ENCODE assay signal across 17 cellular contexts in the genomic region with DNA sequence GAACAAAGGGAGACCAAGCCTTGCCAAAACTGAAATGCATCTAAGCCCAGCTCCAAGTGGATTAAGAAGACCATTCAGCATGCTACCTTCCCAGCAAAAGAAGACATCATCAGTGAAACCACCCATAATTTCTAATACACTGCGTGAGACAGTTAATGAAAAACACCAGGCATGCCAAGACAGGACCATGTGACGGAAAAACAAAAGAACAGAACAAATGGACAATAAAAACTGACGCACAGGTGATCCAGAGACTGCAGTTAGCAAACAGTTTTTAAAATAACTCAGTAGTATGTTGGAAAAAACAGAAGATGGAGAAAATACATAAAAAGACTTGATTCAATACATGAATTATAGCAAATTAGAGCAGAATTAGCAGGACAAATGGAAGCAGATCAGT. TPM values are rescaled to one million over a fixed set of nuclear protein-coding genes. Genes with fewer than 3 reads are reported as not detected.
DNase-seq lines count a peak whose midpoint lies in the region; ATAC-seq and TF ChIP-seq lines count a peak whose summit lies in the region.
"Had no signal": no experiment of that assay in that cellular context is flagged by ENCODE, and none has a peak within 500 bp of the region (broad histone marks: within the 10 kb centered on the region; RNA-seq: fewer than 3 reads in every experiment).

No MANE protein-coding gene starts in this region.

- WGBS in psoas muscle, 3 donors = 53 to 68% (median 61%) methylated on average over 3 of the region's 3 CpGs

- H3K27ac Mint-ChIP-seq in activated T-cell treated with anti-CD3 and anti-CD28 coated beads, Interleukin-2, amount 50 U/mL, for 72 hours = peak overlapping the region; percentile 61
- H3K27ac Mint-ChIP-seq in WTC11 = peak overlapping the region; percentile 57

- no peak for ATAC-seq in activated T-cell treated with anti-CD3 and anti-CD28 coated beads, Interleukin-2, amount 50 U/mL, for 72 hours (replicated peaks in 1 of 2)
- ATAC-seq in WTC11 (no peak), esophagus mucosa (peak; percentile 69), psoas muscle (no peak), HG02970 (IDR thresholded peaks at IDR 0.05; ENCODE audit: low FRiP score, unreplicated experiment) (no peak)
- ATAC-seq: T-helper 17 cell had no signal

- CTCF ChIA-PET in WTC11 (lab: Charles Lee) = no interaction called here

- DNase-seq in activated T-cell treated with anti-CD3 and anti-CD28 coated beads, Interleukin-2, amount 50 U/mL, for 72 hours = no peak
- no peak for DNase-seq in activated T-cell treated with anti-CD3 and anti-CD28 coated beads, Interleukin-2, amount 50 U/mL, for 1 hour
- no peak for DNase-seq in WTC11 (ENCODE audit: low spot score)
- DNase-seq in psoas muscle = no peak
- no peak for DNase-seq in cortex of kidney (lab: John Stamatoyannopoulos, UW)
- no peak for DNase-seq in ecto neural progenitor cell (ENCODE audit: low spot score)
- DNase-seq: activated CD8-positive, alpha-beta memory T cell treated with anti-CD3 and anti-CD28 coated beads for 24 hours; MG63; NCI-H1436 treated with DMSO at 0.1 percent for 48 hours; small intestine; stimulated activated CD4-positive, alpha-beta T cell treated with anti-CD3 and anti-CD28 coated beads, Interleukin-4, amount 100 ng/mL, for 1 hour; T-helper 17 cell had no signal

- H3K27ac ChIP-seq in psoas muscle = peak overlapping the region; percentile 55
- H3K27ac ChIP-seq: ascending aorta; BLaER1 treated with 17β-estradiol and CSF1 and Interleukin-3, amounts not matched to agents 10 nM and 100 nM had no signal

- H3K9me3 Mint-ChIP-seq in activated T-cell treated with anti-CD3 and anti-CD28 coated beads, Interleukin-2, amount 50 U/mL, for 72 hours = no peaks in the 10 kb centered on the region
- H3K9me3 Mint-ChIP-seq in WTC11 = no peaks in the 10 kb centered on the region
- H3K9me3 Mint-ChIP-seq: nephron had no signal

- POLR2A ChIA-PET in WTC11 (lab: Charles Lee) = no interaction called here

- H3K4me3 Mint-ChIP-seq in activated T-cell treated with anti-CD3 and anti-CD28 coated beads, Interleukin-2, amount 50 U/mL, for 72 hours = no peak overlapping the region
- no peak overlapping the region for H3K4me3 Mint-ChIP-seq in WTC11
- H3K4me3 Mint-ChIP-seq: nephron, T-helper 17 cell had no signal

- intact Hi-C loops in psoas muscle (cut with DNase I) = no loop called here

- peaks cover 25% of the 10 kb centered on the region for H3K4me1 Mint-ChIP-seq in activated T-cell treated with anti-CD3 and anti-CD28 coated beads, Interleukin-2, amount 50 U/mL, for 72 hours (ENCODE audit: low read depth)
- H3K4me1 Mint-ChIP-seq in WTC11 = peaks cover 27% of the 10 kb centered on the region

- H3K36me3 ChIP-seq in psoas muscle (ENCODE audit: insufficient read depth in 1 of 2, low read depth in 1 of 2) = peaks cover 22 to 82% of the 10 kb centered on the region in 2 donors

- no peak for TF ChIP-seq CTCF in WTC11 (IDR thresholded peaks at IDR 0.05)
- TF ChIP-seq CTCF in psoas muscle (IDR thresholded peaks at IDR 0.05) = no peak

- H3K4me1 ChIP-seq in psoas muscle = peaks cover 53% of the 10 kb centered on the region
- H3K4me1 ChIP-seq: ascending aorta had no signal

- no peaks in the 10 kb centered on the region for H3K27me3 Mint-ChIP-seq in activated T-cell treated with anti-CD3 and anti-CD28 coated beads, Interleukin-2, amount 50 U/mL, for 72 hours (ENCODE audit: low read depth)
- H3K27me3 Mint-ChIP-seq in WTC11 (ENCODE audit: low read depth) = no peaks in the 10 kb centered on the region
- H3K27me3 Mint-ChIP-seq: T-helper 17 cell had no signal

- H3K4me3 ChIP-seq in psoas muscle = no peak overlapping the region
- H3K4me3 ChIP-seq: ascending aorta; BLaER1 treated with 17β-estradiol and CSF1 and Interleukin-3, amounts not matched to agents 10 nM and 100 nM; MG63 had no signal

- no peaks in the 10 kb centered on the region for H3K9me3 ChIP-seq in psoas muscle
- H3K9me3 ChIP-seq: ascending aorta; BLaER1 treated with 17β-estradiol and CSF1 and Interleukin-3, amounts not matched to agents 10 nM and 100 nM; MG63 had no signal

- peaks cover 12 to 36% of the 10 kb centered on the region in 2 donors for H3K36me3 Mint-ChIP-seq in activated T-cell treated with anti-CD3 and anti-CD28 coated beads, Interleukin-2, amount 50 U/mL, for 72 hours (ENCODE audit: insufficient read depth in 2 of 2)
- H3K36me3 Mint-ChIP-seq in WTC11 = peaks cover 80% of the 10 kb centered on the region

- H3K27me3 ChIP-seq in psoas muscle (ENCODE audit: insufficient read depth in 3 of 3, low read length in 2 of 3) = no peaks in the 10 kb centered on the region
- H3K27me3 ChIP-seq: ascending aorta; BLaER1 treated with 17β-estradiol and CSF1 and Interleukin-3, amounts not matched to agents 10 nM and 100 nM; MG63 had no signal

TF ChIP-seq in WTC11, 78 proteins besides CTCF, POLR2A, EP300 and RAD21:
- TF ChIP-seq, protein P1, sequence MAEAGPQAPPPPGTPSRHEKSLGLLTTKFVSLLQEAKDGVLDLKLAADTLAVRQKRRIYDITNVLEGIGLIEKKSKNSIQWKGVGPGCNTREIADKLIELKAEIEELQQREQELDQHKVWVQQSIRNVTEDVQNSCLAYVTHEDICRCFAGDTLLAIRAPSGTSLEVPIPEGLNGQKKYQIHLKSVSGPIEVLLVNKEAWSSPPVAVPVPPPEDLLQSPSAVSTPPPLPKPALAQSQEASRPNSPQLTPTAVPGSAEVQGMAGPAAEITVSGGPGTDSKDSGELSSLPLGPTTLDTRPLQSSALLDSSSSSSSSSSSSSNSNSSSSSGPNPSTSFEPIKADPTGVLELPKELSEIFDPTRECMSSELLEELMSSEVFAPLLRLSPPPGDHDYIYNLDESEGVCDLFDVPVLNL (CRISPR knock-in tag; IDR thresholded peaks at IDR 0.05; ENCODE audit: borderline replicate concordance, low read depth) = no peak
- TF ChIP-seq, protein P2, sequence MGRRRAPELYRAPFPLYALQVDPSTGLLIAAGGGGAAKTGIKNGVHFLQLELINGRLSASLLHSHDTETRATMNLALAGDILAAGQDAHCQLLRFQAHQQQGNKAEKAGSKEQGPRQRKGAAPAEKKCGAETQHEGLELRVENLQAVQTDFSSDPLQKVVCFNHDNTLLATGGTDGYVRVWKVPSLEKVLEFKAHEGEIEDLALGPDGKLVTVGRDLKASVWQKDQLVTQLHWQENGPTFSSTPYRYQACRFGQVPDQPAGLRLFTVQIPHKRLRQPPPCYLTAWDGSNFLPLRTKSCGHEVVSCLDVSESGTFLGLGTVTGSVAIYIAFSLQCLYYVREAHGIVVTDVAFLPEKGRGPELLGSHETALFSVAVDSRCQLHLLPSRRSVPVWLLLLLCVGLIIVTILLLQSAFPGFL (CRISPR knock-in tag; IDR thresholded peaks at IDR 0.05; ENCODE audit: borderline replicate concordance) = no peak
- no peak for TF ChIP-seq JUN (CRISPR knock-in tag; IDR thresholded peaks at IDR 0.05)

RNA-seq across cellular contexts. Expression of a gene that starts 15.3 kb away (rescaled TPM):
- total RNA-seq in activated T-cell treated with anti-CD3 and anti-CD28 coated beads, Interleukin-2, amount 50 U/mL, for 72 hours = 100 to 1,000 TPM in 1 of 2 donors, 10 to 100 TPM in 1; 89.3 to 108 TPM
- total RNA-seq in WTC11 (2021) (63.9 to 74.9 TPM (median 68.7 TPM) in 3 replicates), esophagus mucosa (42.9 TPM), psoas muscle (100 to 1,000 TPM in 2 of 4 donors, 10 to 100 TPM in 2; 63.1 to 130 (median 105) TPM)
- 100 to 1,000 TPM in 1 of 3 donors, 10 to 100 TPM in 2; 39.2 to 155 (median 98.8) TPM for polyA plus RNA-seq in psoas muscle

RNA-seq across cellular contexts. Expression of a gene that starts 27.2 kb away (rescaled TPM):
- total RNA-seq in activated T-cell treated with anti-CD3 and anti-CD28 coated beads, Interleukin-2, amount 50 U/mL, for 72 hours = 10 to 100 TPM; 53.2 to 53.8 TPM
- total RNA-seq in WTC11 (2021) = 62.1 to 65.6 TPM (median 63.1 TPM) in 3 replicates
- 30.8 TPM for total RNA-seq in esophagus mucosa
- 10 to 100 TPM; 24.7 to 67.6 (median 28.7) TPM for total RNA-seq in psoas muscle
- 10 to 100 TPM; 17.9 to 81.4 (median 74.7) TPM for polyA plus RNA-seq in psoas muscle
